ENCODE assay signal across 13 cellular contexts in the genomic region with DNA sequence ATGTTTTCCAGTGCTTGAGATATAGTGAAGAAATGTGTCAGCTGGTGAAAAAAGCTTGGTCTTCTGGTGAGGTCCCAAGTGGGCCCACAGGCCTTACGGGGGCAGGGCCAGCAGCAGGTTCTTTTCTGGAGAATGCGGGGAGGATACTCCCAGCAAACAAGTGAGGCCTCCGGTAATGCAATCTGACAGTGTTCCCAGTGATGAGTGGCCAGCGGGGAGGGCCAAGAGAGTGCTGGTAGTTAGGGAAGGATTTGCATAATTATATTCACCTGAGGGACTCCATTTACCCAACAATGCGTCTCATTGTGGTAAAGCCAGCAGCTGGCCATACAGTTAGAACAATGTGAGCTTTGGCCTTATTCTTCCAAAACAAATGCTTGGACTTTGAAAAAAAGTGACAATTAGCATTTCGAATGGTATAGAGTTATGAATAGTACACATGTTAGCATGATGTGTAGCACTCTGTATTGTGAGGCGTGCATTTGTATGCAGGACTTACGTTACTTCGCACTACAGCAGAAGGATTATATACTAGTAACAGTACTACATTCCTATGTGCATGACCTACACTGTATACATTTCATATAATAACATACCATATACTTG.
DNase-seq lines count a peak whose midpoint lies in the region; ATAC-seq, FAIRE-seq and TF ChIP-seq lines count a peak whose summit lies in the region.
"Had no signal": no experiment of that assay in that cellular context is flagged by ENCODE, and none has a peak within 500 bp of the region (broad histone marks: within the 10 kb centered on the region; RNA-seq: fewer than 3 reads in every experiment).

No MANE protein-coding gene starts in this region.

- H3K27me3 ChIP-seq in SK-N-SH (ENCODE audit: insufficient read depth) (no peaks in the 10 kb centered on the region), iPS-15b (ENCODE audit: control insufficient read depth, insufficient read depth, low read length) (no peaks in the 10 kb centered on the region)

- no peak for TF ChIP-seq EP300 in SK-N-SH (IDR thresholded peaks at IDR 0.05; ENCODE audit: borderline replicate concordance in 1 of 2, low read depth in 1 of 2, low read length in 1 of 2)

- no peak overlapping the region for H3K4me3 Mint-ChIP-seq in activated CD4-positive, alpha-beta T cell treated with anti-CD3 and anti-CD28 coated beads for 36 hours
- H3K4me3 Mint-ChIP-seq in activated CD8-positive, alpha-beta T cell treated with anti-CD3 and anti-CD28 coated beads for 36 hours = no peak overlapping the region
- H3K4me3 Mint-ChIP-seq: HFFc6 had no signal

- no peak overlapping the region for H3K4me3 ChIP-seq in SK-N-SH (ENCODE audit: low read depth in 2 of 2, low read length in 1 of 2)
- H3K4me3 ChIP-seq in iPS-15b (ENCODE audit: low read depth, low read length) = peak overlapping the region; percentile 23

- TF ChIP-seq RAD21 in SK-N-SH (IDR thresholded peaks at IDR 0.05; ENCODE audit: low read length) = no peak

- no peaks in the 10 kb centered on the region for H3K79me2 ChIP-seq in SK-N-SH (ENCODE audit: insufficient read depth)

- peak overlapping the region; percentile 63; the same call in 1 of the 2 replicates for H2AFZ ChIP-seq in SK-N-SH (ENCODE audit: low read depth)

- H3F3A ChIP-seq in SK-N-SH (replicated peaks; ENCODE audit: insufficient read depth) = peaks cover 6% of the 10 kb centered on the region

- DNase-seq in SK-N-SH = no peak
- DNase-seq in NCI-H748 (lab: John Stamatoyannopoulos, UW; ENCODE audit: unreplicated experiment) = peak; percentile 75
- DNase-seq in activated CD4-positive, alpha-beta T cell treated with anti-CD3 and anti-CD28 coated beads for 36 hours = no peak
- no peak for DNase-seq in activated CD8-positive, alpha-beta T cell treated with anti-CD3 and anti-CD28 coated beads for 36 hours
- no peak for DNase-seq in GM12891 (ENCODE audit: insufficient read length, low spot score)
- DNase-seq in activated CD4-positive, alpha-beta T cell treated with anti-CD3 and anti-CD28 coated beads for 48 hours = no peak
- DNase-seq: activated gamma-delta T cell; effector CD4-positive, alpha-beta T cell; HFFc6; SIG-M5; stimulated activated CD4-positive, alpha-beta T cell treated with anti-CD3 and anti-CD28 coated beads, Interleukin-12 subunit alpha, Interleukin-12 subunit beta, amount 100 ng/mL, for 4 hours had no signal

- peaks cover 3% of the 10 kb centered on the region for H3K4me1 Mint-ChIP-seq in activated CD4-positive, alpha-beta T cell treated with anti-CD3 and anti-CD28 coated beads for 36 hours
- H3K4me1 Mint-ChIP-seq in activated CD8-positive, alpha-beta T cell treated with anti-CD3 and anti-CD28 coated beads for 36 hours (ENCODE audit: low read depth) = no peaks in the 10 kb centered on the region

- no peak overlapping the region for H3K9ac ChIP-seq in SK-N-SH
- H3K9ac ChIP-seq in iPS-15b (ENCODE audit: low read depth, low read length) = no peak overlapping the region

- H3K4me1 ChIP-seq in SK-N-SH (ENCODE audit: control insufficient read depth in 1 of 2, insufficient read depth in 2 of 2, low read depth in 1 of 2, low read length in 1 of 2) = no peaks in the 10 kb centered on the region
- peaks cover 27% of the 10 kb centered on the region for H3K4me1 ChIP-seq in iPS-15b (ENCODE audit: control insufficient read depth, insufficient read depth, low read length)

- peak overlapping the region in 1 of 2 experiments; percentile 42; a peak in 1 of 4 replicates for H3K27ac ChIP-seq in SK-N-SH (ENCODE audit: low read depth in 2 of 2, low read length in 1 of 2)

- H4K20me1 ChIP-seq in SK-N-SH (ENCODE audit: insufficient read depth) = no peaks in the 10 kb centered on the region

- H3K4me2 ChIP-seq in SK-N-SH = no peak overlapping the region

- no peak for TF ChIP-seq CTCF in SK-N-SH (IDR thresholded peaks at IDR 0.05)
- TF ChIP-seq CTCF in activated CD8-positive, alpha-beta T cell treated with anti-CD3 and anti-CD28 coated beads for 36 hours (IDR thresholded peaks at IDR 0.05) = no peak

- no peaks in the 10 kb centered on the region for H3K9me2 ChIP-seq in SK-N-SH

- no peaks in the 10 kb centered on the region for H3K9me3 ChIP-seq in SK-N-SH
- peaks cover 3% of the 10 kb centered on the region for H3K9me3 ChIP-seq in iPS-15b (ENCODE audit: control insufficient read depth, insufficient read depth, low read length)

- no peaks in the 10 kb centered on the region for H3K36me3 ChIP-seq in SK-N-SH (replicated peaks in 1 of 2; ENCODE audit: control insufficient read depth in 1 of 2, insufficient read depth in 2 of 2, low read length in 1 of 2)
- H3K36me3 ChIP-seq in iPS-15b (ENCODE audit: control insufficient read depth, insufficient read depth, low read length) = no peaks in the 10 kb centered on the region

- TF ChIP-seq POLR2A in GM12891 (IDR thresholded peaks at IDR 0.05; ENCODE audit: low read depth, low read length) = no peak

- no peak overlapping the region for H3K27ac Mint-ChIP-seq in activated CD4-positive, alpha-beta T cell treated with anti-CD3 and anti-CD28 coated beads for 36 hours
- no peak overlapping the region for H3K27ac Mint-ChIP-seq in activated CD8-positive, alpha-beta T cell treated with anti-CD3 and anti-CD28 coated beads for 36 hours
- H3K27ac Mint-ChIP-seq: HFFc6 had no signal

- FAIRE-seq in GM12891 (lab: Jason Lieb, UNC) = no peak

- CTCF ChIA-PET in SK-N-SH (lab: Yijun Ruan, JAX) = no interaction called here
- CTCF ChIA-PET in activated CD4-positive, alpha-beta T cell treated with anti-CD3 and anti-CD28 coated beads for 36 hours (lab: Charles Lee) = interaction anchor here (0.9 kb wide), 1 partner anchor 229 kb away, joined by 3 read pairs; no protein-coding TSS in a partner anchor
- CTCF ChIA-PET in activated CD8-positive, alpha-beta T cell treated with anti-CD3 and anti-CD28 coated beads for 36 hours (lab: Charles Lee) = no interaction called here

- no peak for ATAC-seq in SK-N-SH treated with all-trans-retinoic acid at 6 μM for 48 hours
- no peak for ATAC-seq in activated CD4-positive, alpha-beta T cell treated with anti-CD3 and anti-CD28 coated beads for 36 hours
- ATAC-seq in activated CD8-positive, alpha-beta T cell treated with anti-CD3 and anti-CD28 coated beads for 36 hours = no peak

- POLR2A ChIA-PET in SK-N-SH (lab: Yijun Ruan, JAX) = no interaction called here
- POLR2A ChIA-PET in activated CD4-positive, alpha-beta T cell treated with anti-CD3 and anti-CD28 coated beads for 36 hours (lab: Charles Lee) = no interaction called here
- POLR2A ChIA-PET in activated CD8-positive, alpha-beta T cell treated with anti-CD3 and anti-CD28 coated beads for 36 hours (lab: Charles Lee) = no interaction called here

- no peaks in the 10 kb centered on the region for H3K9me3 Mint-ChIP-seq in activated CD4-positive, alpha-beta T cell treated with anti-CD3 and anti-CD28 coated beads for 36 hours (ENCODE audit: low read depth)
- H3K9me3 Mint-ChIP-seq in activated CD8-positive, alpha-beta T cell treated with anti-CD3 and anti-CD28 coated beads for 36 hours = no peaks in the 10 kb centered on the region
- H3K9me3 Mint-ChIP-seq: HFFc6 had no signal

- intact Hi-C loops in activated CD4-positive, alpha-beta T cell treated with anti-CD3 and anti-CD28 coated beads for 36 hours (cut with DNase I, micrococcal nuclease) = no loop called here
- intact Hi-C loops in activated CD8-positive, alpha-beta T cell treated with anti-CD3 and anti-CD28 coated beads for 36 hours (cut with micrococcal nuclease) = no loop called here

- no peaks in the 10 kb centered on the region for H3K36me3 Mint-ChIP-seq in activated CD4-positive, alpha-beta T cell treated with anti-CD3 and anti-CD28 coated beads for 36 hours (ENCODE audit: low read depth)
- no peaks in the 10 kb centered on the region for H3K36me3 Mint-ChIP-seq in activated CD8-positive, alpha-beta T cell treated with anti-CD3 and anti-CD28 coated beads for 36 hours (ENCODE audit: low read depth)

- no peaks in the 10 kb centered on the region for H3K27me3 Mint-ChIP-seq in activated CD4-positive, alpha-beta T cell treated with anti-CD3 and anti-CD28 coated beads for 36 hours
- H3K27me3 Mint-ChIP-seq in activated CD8-positive, alpha-beta T cell treated with anti-CD3 and anti-CD28 coated beads for 36 hours = no peaks in the 10 kb centered on the region

- 92% methylated on average over 8 of the region's 9 CpGs for WGBS in SK-N-SH (ENCODE audit: low lambda C conversion rate)

TF ChIP-seq in SK-N-SH, 30 proteins besides CTCF, POLR2A, EP300 and RAD21 (continues in another document):
- TF ChIP-seq, protein P1, sequence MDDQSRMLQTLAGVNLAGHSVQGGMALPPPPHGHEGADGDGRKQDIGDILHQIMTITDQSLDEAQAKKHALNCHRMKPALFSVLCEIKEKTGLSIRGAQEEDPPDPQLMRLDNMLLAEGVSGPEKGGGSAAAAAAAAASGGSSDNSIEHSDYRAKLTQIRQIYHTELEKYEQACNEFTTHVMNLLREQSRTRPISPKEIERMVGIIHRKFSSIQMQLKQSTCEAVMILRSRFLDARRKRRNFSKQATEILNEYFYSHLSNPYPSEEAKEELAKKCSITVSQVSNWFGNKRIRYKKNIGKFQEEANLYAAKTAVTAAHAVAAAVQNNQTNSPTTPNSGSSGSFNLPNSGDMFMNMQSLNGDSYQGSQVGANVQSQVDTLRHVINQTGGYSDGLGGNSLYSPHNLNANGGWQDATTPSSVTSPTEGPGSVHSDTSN (IDR thresholded peaks at IDR 0.05) = no peak

TF ChIP-seq in SK-N-SH treated with all-trans-retinoic acid at 6 μM for 48 hours, 23 proteins besides CTCF, POLR2A, EP300 and RAD21 (continues in another document):
- TF ChIP-seq, protein P2, sequence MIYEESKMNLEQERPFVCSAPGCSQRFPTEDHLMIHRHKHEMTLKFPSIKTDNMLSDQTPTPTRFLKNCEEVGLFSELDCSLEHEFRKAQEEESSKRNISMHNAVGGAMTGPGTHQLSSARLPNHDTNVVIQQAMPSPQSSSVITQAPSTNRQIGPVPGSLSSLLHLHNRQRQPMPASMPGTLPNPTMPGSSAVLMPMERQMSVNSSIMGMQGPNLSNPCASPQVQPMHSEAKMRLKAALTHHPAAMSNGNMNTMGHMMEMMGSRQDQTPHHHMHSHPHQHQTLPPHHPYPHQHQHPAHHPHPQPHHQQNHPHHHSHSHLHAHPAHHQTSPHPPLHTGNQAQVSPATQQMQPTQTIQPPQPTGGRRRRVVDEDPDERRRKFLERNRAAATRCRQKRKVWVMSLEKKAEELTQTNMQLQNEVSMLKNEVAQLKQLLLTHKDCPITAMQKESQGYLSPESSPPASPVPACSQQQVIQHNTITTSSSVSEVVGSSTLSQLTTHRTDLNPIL (CRISPR knock-in tag; IDR thresholded peaks at IDR 0.05; ENCODE audit: low read depth) = no peak

TF ChIP-seq in GM12891, 5 proteins besides CTCF, POLR2A, EP300 and RAD21:
- TF ChIP-seq PAX5 (IDR thresholded peaks at IDR 0.05; ENCODE audit: insufficient read depth, low read length, severe bottlenecking) = no peak
